ENCODE assay signal across 16 cellular contexts in genomic region chr17:3788200-3788599, GRCh38. TPM values are rescaled to one million over a fixed set of nuclear protein-coding genes. Genes with fewer than 3 reads are reported as not detected.
DNase-seq lines count a peak whose midpoint lies in the region; ATAC-seq and TF ChIP-seq lines count a peak whose summit lies in the region.
"Had no signal": no experiment of that assay in that cellular context is flagged by ENCODE, and none has a peak within 500 bp of the region (broad histone marks: within the 10 kb centered on the region; RNA-seq: fewer than 3 reads in every experiment).

No MANE protein-coding gene starts in this region.

- no peak for TF ChIP-seq CTCF in Loucy (conservative IDR thresholded peaks at IDR 0.05; ENCODE audit: low read length)

- H3K36me3 Mint-ChIP-seq in activated T-helper 17 cell treated with anti-CD3 and anti-CD28 coated beads, Interleukin-2, amount 50 U/mL, for 72 hours (ENCODE audit: low read depth) = no peaks in the 10 kb centered on the region

- H3K9me3 ChIP-seq in Loucy (ENCODE audit: insufficient read depth, low read depth, low read length) = no peaks in the 10 kb centered on the region
- H3K9me3 ChIP-seq: esophagus squamous epithelium had no signal

- H3F3A ChIP-seq in Loucy (ENCODE audit: low read depth) = peaks cover 8% of the 10 kb centered on the region

- peak overlapping the region in 1 of 2 donors; percentile 77 for H3K27ac Mint-ChIP-seq in stimulated activated naive CD8-positive, alpha-beta T cell treated with anti-CD3 and anti-CD28 coated beads, Interleukin-15, amount 100 ng/mL, for 72 hours
- no peak overlapping the region for H3K27ac Mint-ChIP-seq in activated T-helper 17 cell treated with anti-CD3 and anti-CD28 coated beads, Interleukin-2, amount 50 U/mL, for 72 hours
- H3K27ac Mint-ChIP-seq: B cell had no signal

- peaks cover 3% of the 10 kb centered on the region for H3K27me3 Mint-ChIP-seq in stimulated activated naive CD8-positive, alpha-beta T cell treated with anti-CD3 and anti-CD28 coated beads, Interleukin-15, amount 100 ng/mL, for 72 hours
- H3K27me3 Mint-ChIP-seq in activated T-helper 17 cell treated with anti-CD3 and anti-CD28 coated beads, Interleukin-2, amount 50 U/mL, for 72 hours = no peaks in the 10 kb centered on the region
- H3K27me3 Mint-ChIP-seq: B cell had no signal

- DNase-seq in stimulated activated naive CD8-positive, alpha-beta T cell treated with anti-CD3 and anti-CD28 coated beads, Interleukin-15, amount 100 ng/mL, for 72 hours = peak in 1 of 2 donors; percentile 47
- no peak for DNase-seq in stimulated activated naive CD8-positive, alpha-beta T cell treated with anti-CD3 and anti-CD28 coated beads, Interleukin-15, Interleukin-2, amounts not matched to agents 100 U/mL and 50 U/mL, for 24 hours
- no peak for DNase-seq in inferior parietal cortex (ENCODE audit: extremely low spot score)
- DNase-seq in NCI-H510A treated with DMSO at 0.1 percent for 48 hours (lab: John Stamatoyannopoulos, UW) = no peak
- DNase-seq in occipital lobe (lab: John Stamatoyannopoulos, UW) = no peak
- DNase-seq: activated CD4-positive, alpha-beta T cell treated with anti-CD3 and anti-CD28 coated beads, Interleukin-2, amount 50 U/mL, for 48 hours; activated gamma-delta T cell treated with Interleukin-2 at 50 U/mL for 16 hours; dermis blood vessel endothelial cell; esophagus squamous epithelium; left ventricle myocardium superior; NCI-H2081; T1000 had no signal

- H3K4me2 ChIP-seq in Loucy (ENCODE audit: low read depth, low read length, poor library complexity, severe bottlenecking) = peak overlapping the region; percentile 63

- H3K79me2 ChIP-seq in Loucy (ENCODE audit: insufficient read depth, low read length) = no peaks in the 10 kb centered on the region

- peaks cover 54% of the 10 kb centered on the region for H3K4me1 Mint-ChIP-seq in stimulated activated naive CD8-positive, alpha-beta T cell treated with anti-CD3 and anti-CD28 coated beads, Interleukin-15, amount 100 ng/mL, for 72 hours
- peaks cover 20% of the 10 kb centered on the region for H3K4me1 Mint-ChIP-seq in activated T-helper 17 cell treated with anti-CD3 and anti-CD28 coated beads, Interleukin-2, amount 50 U/mL, for 72 hours

- no peaks in the 10 kb centered on the region for H3K9me2 ChIP-seq in Loucy (replicated peaks; ENCODE audit: low read depth, low read length)

- H3K4me3 Mint-ChIP-seq in stimulated activated naive CD8-positive, alpha-beta T cell treated with anti-CD3 and anti-CD28 coated beads, Interleukin-15, amount 100 ng/mL, for 72 hours = no peak overlapping the region
- no peak overlapping the region for H3K4me3 Mint-ChIP-seq in activated T-helper 17 cell treated with anti-CD3 and anti-CD28 coated beads, Interleukin-2, amount 50 U/mL, for 72 hours
- H3K4me3 Mint-ChIP-seq: B cell had no signal

- no peaks in the 10 kb centered on the region for H3K36me3 ChIP-seq in Loucy (ENCODE audit: insufficient read depth, low read length)
- H3K36me3 ChIP-seq: esophagus squamous epithelium had no signal

- no peaks in the 10 kb centered on the region for H4K20me1 ChIP-seq in Loucy (ENCODE audit: insufficient read depth, low read length, poor library complexity, severe bottlenecking)

- H2AFZ ChIP-seq in Loucy (ENCODE audit: low read length) = no peak overlapping the region

- no peaks in the 10 kb centered on the region for H3K9me3 Mint-ChIP-seq in stimulated activated naive CD8-positive, alpha-beta T cell treated with anti-CD3 and anti-CD28 coated beads, Interleukin-15, amount 100 ng/mL, for 72 hours
- no peaks in the 10 kb centered on the region for H3K9me3 Mint-ChIP-seq in activated T-helper 17 cell treated with anti-CD3 and anti-CD28 coated beads, Interleukin-2, amount 50 U/mL, for 72 hours

- H3K4me3 ChIP-seq in Loucy (ENCODE audit: low read length, poor library complexity, severe bottlenecking) = peak overlapping the region; percentile 62
- H3K4me3 ChIP-seq: esophagus squamous epithelium had no signal

- H3K27me3 ChIP-seq in Loucy (ENCODE audit: insufficient read depth, low read length, poor library complexity, severe bottlenecking) = no peaks in the 10 kb centered on the region
- H3K27me3 ChIP-seq: esophagus squamous epithelium had no signal

- peaks cover 34% of the 10 kb centered on the region for H3K4me1 ChIP-seq in Loucy (ENCODE audit: insufficient read depth, low read length, poor library complexity, severe bottlenecking)

- peak overlapping the region; percentile 58 for H3K9ac ChIP-seq in Loucy (ENCODE audit: low read depth, low read length, poor library complexity, severe bottlenecking)

- peak; percentile 75 for ATAC-seq in stimulated activated naive CD8-positive, alpha-beta T cell treated with anti-CD3 and anti-CD28 coated beads, Interleukin-15, amount 100 ng/mL, for 72 hours
- ATAC-seq in stimulated activated naive CD8-positive, alpha-beta T cell treated with anti-CD3 and anti-CD28 coated beads, Interleukin-15, Interleukin-2, amounts not matched to agents 100 U/mL and 50 U/mL, for 24 hours = no peak
- ATAC-seq in activated T-helper 17 cell treated with anti-CD3 and anti-CD28 coated beads, Interleukin-2, amount 50 U/mL, for 72 hours (replicated peaks) = peak; percentile 46
- no peak for ATAC-seq in HG03520 (IDR thresholded peaks at IDR 0.05; ENCODE audit: unreplicated experiment)
- ATAC-seq: left ventricle myocardium superior had no signal

RNA-seq across cellular contexts. Expression of gene ITGAE, which starts 12.8 kb away (rescaled TPM):
- total RNA-seq in activated T-helper 17 cell treated with anti-CD3 and anti-CD28 coated beads, Interleukin-2, amount 50 U/mL, for 72 hours = 10 to 100 TPM; 24.2 to 43.2 TPM
- total RNA-seq in occipital lobe = 6.2 TPM

RNA-seq across cellular contexts. Expression of gene NCBP3, which starts 57.8 kb away (rescaled TPM):
- total RNA-seq in activated T-helper 17 cell treated with anti-CD3 and anti-CD28 coated beads, Interleukin-2, amount 50 U/mL, for 72 hours = 10 to 100 TPM; 30.8 to 40.4 TPM
- 24.5 TPM for total RNA-seq in occipital lobe

Comparison
In these comparisons a context has a peak if more than half of its experiments do, and no peak if none do; other contexts are left out.
1. ATAC-seq: peak in stimulated activated naive CD8-positive, alpha-beta T cell treated with anti-CD3 and anti-CD28 coated beads, Interleukin-15, amount 100 ng/mL, for 72 hours (single experiment) and activated T-helper 17 cell treated with anti-CD3 and anti-CD28 coated beads, Interleukin-2, amount 50 U/mL, for 72 hours (single experiment); none in stimulated activated naive CD8-positive, alpha-beta T cell treated with anti-CD3 and anti-CD28 coated beads, Interleukin-15, Interleukin-2, amounts not matched to agents 100 U/mL and 50 U/mL, for 24 hours (single experiment) and HG03520 (single experiment).